ENCODE assay signal across 1 cellular context in genomic region chr17:47821424-47822379, GRCh38.
TF ChIP-seq lines count a peak whose summit lies in the region.

A gene with protein sequence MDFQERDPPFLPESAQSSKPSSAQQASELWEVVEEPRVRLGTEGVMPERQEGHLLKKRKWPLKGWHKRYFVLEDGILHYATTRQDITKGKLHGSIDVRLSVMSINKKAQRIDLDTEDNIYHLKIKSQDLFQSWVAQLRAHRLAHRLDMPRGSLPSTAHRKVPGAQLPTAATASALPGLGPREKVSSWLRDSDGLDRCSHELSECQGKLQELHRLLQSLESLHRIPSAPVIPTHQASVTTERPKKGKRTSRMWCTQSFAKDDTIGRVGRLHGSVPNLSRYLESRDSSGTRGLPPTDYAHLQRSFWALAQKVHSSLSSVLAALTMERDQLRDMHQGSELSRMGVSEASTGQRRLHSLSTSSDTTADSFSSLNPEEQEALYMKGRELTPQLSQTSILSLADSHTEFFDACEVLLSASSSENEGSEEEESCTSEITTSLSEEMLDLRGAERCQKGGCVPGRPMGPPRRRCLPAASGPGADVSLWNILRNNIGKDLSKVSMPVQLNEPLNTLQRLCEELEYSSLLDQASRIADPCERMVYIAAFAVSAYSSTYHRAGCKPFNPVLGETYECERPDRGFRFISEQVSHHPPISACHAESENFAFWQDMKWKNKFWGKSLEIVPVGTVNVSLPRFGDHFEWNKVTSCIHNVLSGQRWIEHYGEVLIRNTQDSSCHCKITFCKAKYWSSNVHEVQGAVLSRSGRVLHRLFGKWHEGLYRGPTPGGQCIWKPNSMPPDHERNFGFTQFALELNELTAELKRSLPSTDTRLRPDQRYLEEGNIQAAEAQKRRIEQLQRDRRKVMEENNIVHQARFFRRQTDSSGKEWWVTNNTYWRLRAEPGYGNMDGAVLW (minus strand): TSS chr17:47821794. CDS start chr17:47820278, 1,516 bp downstream.

TF ChIP-seq in H1, 55 proteins besides CTCF, POLR2A, EP300 and RAD21:
- peak in 1 of 2 experiments; percentile 91; a peak in 2 of 4 replicates for TF ChIP-seq HDAC2 (IDR thresholded peaks at IDR 0.05; ENCODE audit: borderline replicate concordance in 1 of 2, low read depth in 2 of 2, low read length in 2 of 2)
- no peak for TF ChIP-seq RFX5 (IDR thresholded peaks at IDR 0.05; ENCODE audit: borderline replicate concordance, low read depth, low read length)
- peak; percentile 44; the same call in 1 of the 2 replicates for TF ChIP-seq SP2 (IDR thresholded peaks at IDR 0.05; ENCODE audit: low read length)
- TF ChIP-seq CHD1 (IDR thresholded peaks at IDR 0.05; ENCODE audit: low read depth, low read length): no peak
- TF ChIP-seq TAF7 (optimal IDR thresholded peaks at IDR 0.05; ENCODE audit: borderline replicate concordance, low read depth, low read length): no peak
- TF ChIP-seq BRCA1 (IDR thresholded peaks at IDR 0.05; ENCODE audit: low read depth, low read length): no peak
- no peak for TF ChIP-seq NRF1 (IDR thresholded peaks at IDR 0.05; ENCODE audit: low read depth, low read length)
- no peak for TF ChIP-seq POLR2AphosphoS5 (IDR thresholded peaks at IDR 0.05; ENCODE audit: low read depth, low read length)
- TF ChIP-seq TBP (IDR thresholded peaks at IDR 0.05; ENCODE audit: low read depth, low read length): no peak
- peak; percentile 96 for TF ChIP-seq SAP30 (IDR thresholded peaks at IDR 0.05; ENCODE audit: insufficient read depth, insufficient replicate concordance, low read length)
- TF ChIP-seq PHF8 (conservative IDR thresholded peaks at IDR 0.05; ENCODE audit: low read depth, low read length): no peak
- TF ChIP-seq, protein P1, sequence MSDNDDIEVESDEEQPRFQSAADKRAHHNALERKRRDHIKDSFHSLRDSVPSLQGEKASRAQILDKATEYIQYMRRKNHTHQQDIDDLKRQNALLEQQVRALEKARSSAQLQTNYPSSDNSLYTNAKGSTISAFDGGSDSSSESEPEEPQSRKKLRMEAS (IDR thresholded peaks at IDR 0.05): peak; percentile 32; the same call in 1 of the 2 replicates
- peak; percentile 45 for TF ChIP-seq KDM4A (IDR thresholded peaks at IDR 0.05; ENCODE audit: low read depth, low read length, severe bottlenecking)
- no peak for TF ChIP-seq MAFK (IDR thresholded peaks at IDR 0.05; ENCODE audit: low read depth, low read length)
- TF ChIP-seq JUN (IDR thresholded peaks at IDR 0.05; ENCODE audit: low read depth, low read length): no peak
- no peak for TF ChIP-seq NANOG (IDR thresholded peaks at IDR 0.05; ENCODE audit: insufficient read depth, low read depth, low read length, poor library complexity, severe bottlenecking)
- TF ChIP-seq TEAD4 (IDR thresholded peaks at IDR 0.05; ENCODE audit: low read depth, low read length): no peak
- TF ChIP-seq SIN3A (conservative IDR thresholded peaks at IDR 0.05 in 1 of 2, IDR thresholded peaks at IDR 0.05 in 1 of 2; ENCODE audit: low read depth in 1 of 2, low read length in 2 of 2): peak; percentile 91 to 93; a peak in 3 of 4 replicates
- no peak; the same call in 1 of the 2 replicates for TF ChIP-seq ATF2 (IDR thresholded peaks at IDR 0.05; ENCODE audit: low read length)
- TF ChIP-seq EGR1 (IDR thresholded peaks at IDR 0.05; ENCODE audit: borderline replicate concordance, low read depth, low read length): peak; percentile 54; the same call in 1 of the 2 replicates
- TF ChIP-seq POU5F1 (IDR thresholded peaks at IDR 0.05; ENCODE audit: low read depth, low read length): no peak
- TF ChIP-seq TCF12 (IDR thresholded peaks at IDR 0.05; ENCODE audit: low read depth, low read length): no peak
- TF ChIP-seq CBX8 (IDR thresholded peaks at IDR 0.05; ENCODE audit: borderline replicate concordance, low read depth, low read length): no peak
- TF ChIP-seq, protein P2, sequence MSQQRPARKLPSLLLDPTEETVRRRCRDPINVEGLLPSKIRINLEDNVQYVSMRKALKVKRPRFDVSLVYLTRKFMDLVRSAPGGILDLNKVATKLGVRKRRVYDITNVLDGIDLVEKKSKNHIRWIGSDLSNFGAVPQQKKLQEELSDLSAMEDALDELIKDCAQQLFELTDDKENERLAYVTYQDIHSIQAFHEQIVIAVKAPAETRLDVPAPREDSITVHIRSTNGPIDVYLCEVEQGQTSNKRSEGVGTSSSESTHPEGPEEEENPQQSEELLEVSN (IDR thresholded peaks at IDR 0.05): peak; percentile 30; the same call in 1 of the 2 replicates
- no peak for TF ChIP-seq ZNF274 (IDR thresholded peaks at IDR 0.05; ENCODE audit: borderline replicate concordance, extremely low read depth, low read length)
- TF ChIP-seq SIX5 (IDR thresholded peaks at IDR 0.05; ENCODE audit: low read depth, low read length): no peak
- TF ChIP-seq JUND (IDR thresholded peaks at IDR 0.05; ENCODE audit: low read length): peak; percentile 58; the same call in 1 of the 2 replicates
- no peak for TF ChIP-seq BCL11A (IDR thresholded peaks at IDR 0.05; ENCODE audit: low read depth in 2 of 2, low read length in 2 of 2)
- TF ChIP-seq CHD7 (IDR thresholded peaks at IDR 0.05; ENCODE audit: insufficient replicate concordance, low read length): no peak
TF ChIP-seq in H1: peak in this region for 9.
